In the genomic region with DNA sequence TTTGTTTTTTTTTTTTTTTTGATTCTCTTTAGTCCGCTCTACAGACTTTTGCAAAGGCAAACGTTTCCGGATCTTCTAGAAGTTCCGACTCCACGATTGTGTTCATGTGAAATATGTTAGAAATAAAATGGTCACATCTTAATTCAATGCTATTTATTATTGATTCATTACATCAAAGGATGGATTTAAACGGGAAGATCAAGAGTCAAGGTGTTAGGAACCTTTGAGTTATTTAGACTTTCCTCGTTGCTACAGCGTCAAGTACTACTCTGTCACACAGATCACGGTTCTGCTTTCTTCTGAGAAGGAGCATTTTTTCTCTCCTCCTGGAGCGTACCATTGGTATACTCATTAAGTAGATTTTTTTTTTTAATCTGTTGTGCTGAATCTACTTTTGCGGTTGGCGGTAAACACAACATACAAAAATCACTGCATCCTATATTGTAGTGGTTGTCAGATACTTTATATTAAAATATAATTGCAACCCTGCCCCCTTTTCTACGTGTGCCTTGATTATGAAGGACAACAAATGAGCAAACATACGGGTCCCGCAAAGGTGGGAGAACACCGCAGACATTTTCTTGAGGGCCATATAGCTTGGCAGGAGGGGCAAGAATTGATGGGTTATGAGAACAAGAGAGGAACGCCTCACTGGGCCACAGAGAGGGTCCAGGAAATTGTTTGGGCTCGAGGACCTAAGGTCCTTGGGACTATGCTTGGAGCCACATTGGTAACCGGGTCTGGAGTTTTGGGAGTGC, we compare ENCODE assay signal across 11 cellular contexts. TPM values are rescaled to one million over a fixed set of nuclear protein-coding genes. Genes with fewer than 3 reads are reported as not detected.
DNase-seq lines count a peak whose midpoint lies in the region; ATAC-seq, FAIRE-seq and TF ChIP-seq lines count a peak whose summit lies in the region.
"Had no signal": no experiment of that assay in that cellular context is flagged by ENCODE, and none has a peak within 500 bp of the region (broad histone marks: within the 10 kb centered on the region; RNA-seq: fewer than 3 reads in every experiment).

No MANE protein-coding gene starts in this region.

- FAIRE-seq in bronchial epithelial cell (lab: Jason Lieb, UNC), result no peak

- H3K27me3 ChIP-seq in GM06990 (replicated peaks; ENCODE audit: control insufficient read depth, insufficient read depth, low read length) (no peaks in the 10 kb centered on the region), bronchial epithelial cell (ENCODE audit: control insufficient read depth, insufficient read depth, low read length) (no peaks in the 10 kb centered on the region), osteoblast (ENCODE audit: insufficient read depth, low read length) (no peaks in the 10 kb centered on the region)
- H3K27me3 ChIP-seq: esophagus squamous epithelium had no signal

- H3K36me3 ChIP-seq in GM06990 (ENCODE audit: control insufficient read depth, insufficient read depth, low read length) (no peaks in the 10 kb centered on the region), bronchial epithelial cell (ENCODE audit: control insufficient read depth, insufficient read depth, low read length) (no peaks in the 10 kb centered on the region), osteoblast (ENCODE audit: insufficient read depth, low read length) (no peaks in the 10 kb centered on the region)
- H3K36me3 ChIP-seq: esophagus squamous epithelium had no signal

- no peak for ATAC-seq in GM18907 (IDR thresholded peaks at IDR 0.05; ENCODE audit: unreplicated experiment)
- no peak for ATAC-seq in HG02938 (IDR thresholded peaks at IDR 0.05; ENCODE audit: unreplicated experiment)
- ATAC-seq in GM18909 (IDR thresholded peaks at IDR 0.05; ENCODE audit: poor library complexity, unreplicated experiment), result no peak

- no peak overlapping the region for H3K27ac ChIP-seq in osteoblast (ENCODE audit: low read depth, low read length)

- TF ChIP-seq CTCF in GM06990 (IDR thresholded peaks at IDR 0.05; ENCODE audit: insufficient read depth, low read length, poor library complexity, severe bottlenecking), result no peak
- no peak for TF ChIP-seq CTCF in bronchial epithelial cell (IDR thresholded peaks at IDR 0.05; ENCODE audit: insufficient read depth, low read length, severe bottlenecking)
- no peak for TF ChIP-seq CTCF in osteoblast (IDR thresholded peaks at IDR 0.05; ENCODE audit: extremely low read depth, low read depth, low read length)

- DNase-seq in GM06990 (ENCODE audit: extremely low read depth, insufficient read length) (no peak), NCI-H1694 (lab: John Stamatoyannopoulos, UW) (peak; percentile 40), bronchial epithelial cell (ENCODE audit: low read depth) (no peak), osteoblast (ENCODE audit: insufficient read length, low spot score, missing footprints) (no peak)
- DNase-seq in activated effector memory CD4-positive, alpha-beta T cell treated with anti-CD3 and anti-CD28 coated beads, Interleukin-2, amount 50 U/mL, for 16 hours, result no peak
- DNase-seq: esophagus squamous epithelium, GOT3 had no signal

- H3K9me3 ChIP-seq in osteoblast (ENCODE audit: low read depth, low read length), result no peaks in the 10 kb centered on the region
- H3K9me3 ChIP-seq: esophagus squamous epithelium had no signal

- H3K4me3 ChIP-seq in GM06990 (replicated peaks; ENCODE audit: low read depth, low read length) (peak overlapping the region; percentile 19), bronchial epithelial cell (ENCODE audit: low read depth, low read length) (peak overlapping the region; percentile 12), osteoblast (ENCODE audit: insufficient read depth, low read length) (peak overlapping the region; percentile 73)

- H4K20me1 ChIP-seq in osteoblast (ENCODE audit: insufficient read depth, low read length), result no peaks in the 10 kb centered on the region

- H3K4me2 ChIP-seq in osteoblast (ENCODE audit: insufficient read depth, low read length), result peak overlapping the region; percentile 93

- peaks cover 18% of the 10 kb centered on the region for H3K4me1 ChIP-seq in osteoblast (ENCODE audit: insufficient read depth, low read length)

- H2AFZ ChIP-seq in osteoblast (ENCODE audit: low read length), result no peak overlapping the region

- H3K79me2 ChIP-seq in osteoblast (ENCODE audit: insufficient read depth, low read length), result no peaks in the 10 kb centered on the region

RNA-seq across cellular contexts. Expression of a gene that starts 17.5 kb away (rescaled TPM):
- total RNA-seq in bronchial epithelial cell, result 59.5 and 94.0 TPM in 2 replicates
- 62.2 and 64.5 TPM in 2 replicates for total RNA-seq in osteoblast

RNA-seq across cellular contexts. Expression of a gene that starts 41.1 kb away (rescaled TPM):
- 16.1 and 16.8 TPM in 2 replicates for total RNA-seq in bronchial epithelial cell
- total RNA-seq in osteoblast, result 11.2 and 11.6 TPM in 2 replicates

RNA-seq across cellular contexts. Expression of a gene that starts 55.6 kb away (rescaled TPM):
- total RNA-seq in bronchial epithelial cell, result not detected in 2 replicates
- total RNA-seq in osteoblast, result under 0.01 TPM in 2 replicates
- total RNA-seq: esophagus squamous epithelium, RPMI7951 had no signal

Comparison
In these comparisons a context has a peak if more than half of its experiments do, and no peak if none do; other contexts are left out.
1. H3K4me3 ChIP-seq: peak in every context shown above with its lines; median percentile 73 in osteoblast; 19 in GM06990; 12 in bronchial epithelial cell.